Comparison of ENCODE assay signal across 17 cellular contexts in genomic region chr6:64712606-64713005, GRCh38.
"Had no signal": no experiment of that assay in that cellular context is flagged by ENCODE, and none has a peak within 500 bp of the region (broad histone marks: within the 10 kb centered on the region; RNA-seq: fewer than 3 reads in every experiment).

No MANE protein-coding gene starts in this region.

- H3K27ac Mint-ChIP-seq: effector memory CD8-positive, alpha-beta T cell; naive thymus-derived CD4-positive, alpha-beta T cell; nephron progenitor cell had no signal

- H3K4me3 Mint-ChIP-seq: central memory CD8-positive, alpha-beta T cell; effector memory CD8-positive, alpha-beta T cell; naive thymus-derived CD4-positive, alpha-beta T cell; nephron progenitor cell had no signal

- H3K27me3 ChIP-seq: gastrocnemius medialis, heart right ventricle, neutrophil, sigmoid colon, stomach, transverse colon had no signal

- H3K9me3 Mint-ChIP-seq: nephron progenitor cell had no signal

- ATAC-seq: effector memory CD8-positive, alpha-beta T cell; gastrocnemius medialis; heart right ventricle; left colon; naive thymus-derived CD4-positive, alpha-beta T cell; psoas muscle had no signal

- H3K4me1 Mint-ChIP-seq: central memory CD8-positive, alpha-beta T cell; naive thymus-derived CD4-positive, alpha-beta T cell; nephron progenitor cell had no signal

- H3K27ac ChIP-seq: gastrocnemius medialis, heart right ventricle, neutrophil, psoas muscle, sigmoid colon, skin epidermis, stomach, thoracic aorta, transverse colon had no signal

- H3K4me3 ChIP-seq: gastrocnemius medialis, heart right ventricle, psoas muscle, sigmoid colon, skin epidermis, stomach, thoracic aorta, transverse colon had no signal

- H3K4me1 ChIP-seq: gastrocnemius medialis, heart right ventricle, psoas muscle, sigmoid colon, stomach, transverse colon had no signal

- H3K36me3 Mint-ChIP-seq: naive thymus-derived CD4-positive, alpha-beta T cell had no signal

- H3K9me3 ChIP-seq: gastrocnemius medialis, heart right ventricle, neutrophil, psoas muscle, sigmoid colon, stomach, thoracic aorta, transverse colon had no signal

- H3K27me3 Mint-ChIP-seq: central memory CD8-positive, alpha-beta T cell; effector memory CD8-positive, alpha-beta T cell; naive thymus-derived CD4-positive, alpha-beta T cell had no signal

- H3K36me3 ChIP-seq: gastrocnemius medialis, heart right ventricle, neutrophil, sigmoid colon, stomach, thoracic aorta, transverse colon had no signal

- DNase-seq: effector memory CD8-positive, alpha-beta T cell; gastrocnemius medialis; heart right ventricle; left colon; naive thymus-derived CD4-positive, alpha-beta T cell; nephron progenitor cell; psoas muscle; sigmoid colon; stimulated activated CD4-positive, alpha-beta T cell treated with anti-CD3 and anti-CD28 coated beads, Interleukin-12 subunit alpha, Interleukin-12 subunit beta, amount 100 ng/mL, for 4 hours; stimulated activated naive CD4-positive, alpha-beta T cell; stomach; substantia nigra; transverse colon had no signal
